Comparison of ENCODE assay signal across 32 cellular contexts in genomic region chr4:55083771-55084170, GRCh38. TPM values are rescaled to one million over a fixed set of nuclear protein-coding genes. Genes with fewer than 3 reads are reported as not detected.
"Had no signal": no experiment of that assay in that cellular context is flagged by ENCODE, and none has a peak within 500 bp of the region (broad histone marks: within the 10 kb centered on the region; RNA-seq: fewer than 3 reads in every experiment).

No MANE protein-coding gene starts in this region.

- H3K36me3 Mint-ChIP-seq: activated naive CD4-positive, alpha-beta T cell treated with anti-CD3 and anti-CD28 coated beads, Interleukin-2, amount 10 ng/mL, durations not matched to agents 7 days and 5 days; activated naive CD4-positive, alpha-beta T cell treated with anti-CD3 and anti-CD28 coated beads, Interleukin-2, amount 50 U/mL, for 72 hours; activated naive CD8-positive, alpha-beta T cell treated with anti-CD3 and anti-CD28 coated beads, Interleukin-2, amount 10 ng/mL, durations not matched to agents 7 days and 5 days had no signal

- H3K27ac Mint-ChIP-seq: activated CD4-positive, alpha-beta memory T cell treated with anti-CD3 and anti-CD28 coated beads, Interleukin-2, amount 10 ng/mL, durations not matched to agents 7 days and 5 days; activated CD4-positive, alpha-beta T cell treated with anti-CD3 and anti-CD28 coated beads, Interleukin-2, amount 10 ng/mL, durations not matched to agents 7 days and 5 days; activated naive CD4-positive, alpha-beta T cell treated with anti-CD3 and anti-CD28 coated beads, Interleukin-2, amount 10 ng/mL, durations not matched to agents 7 days and 5 days; activated naive CD4-positive, alpha-beta T cell treated with anti-CD3 and anti-CD28 coated beads, Interleukin-2, amount 50 U/mL, for 72 hours; activated naive CD8-positive, alpha-beta T cell treated with anti-CD3 and anti-CD28 coated beads, Interleukin-2, amount 10 ng/mL, durations not matched to agents 7 days and 5 days; activated T-cell treated with anti-CD3 and anti-CD28 coated beads, Interleukin-2, amount 50 U/mL, for 24 hours; activated T-cell treated with anti-CD3 and anti-CD28 coated beads, Interleukin-2, amount 50 U/mL, for 72 hours; endodermal cell; T-helper 17 cell; T-helper 2 cell treated with Interferon-gamma antibody and Interleukin-4, amounts not matched to agents 5 μg/mL and 100 μg/mL, for 36 hours; WTC11 had no signal

- DNase-seq: activated CD4-positive, alpha-beta memory T cell treated with anti-CD3 and anti-CD28 coated beads, Interleukin-2, amount 10 ng/mL, durations not matched to agents 7 days and 5 days; activated CD4-positive, alpha-beta T cell treated with anti-CD3 and anti-CD28 coated beads for 1 hour; activated CD4-positive, alpha-beta T cell treated with anti-CD3 and anti-CD28 coated beads for 4 hours; activated CD4-positive, alpha-beta T cell treated with anti-CD3 and anti-CD28 coated beads, Interleukin-2, amount 10 ng/mL, durations not matched to agents 7 days and 5 days; activated CD4-positive, alpha-beta T cell treated with anti-CD3 and anti-CD28 coated beads, Interleukin-2, amount 50 U/mL, for 4 hours; activated CD8-positive, alpha-beta memory T cell treated with anti-CD3 and anti-CD28 coated beads, Interleukin-2, amount 50 U/mL, for 48 hours; activated gamma-delta T cell; activated naive CD4-positive, alpha-beta T cell; activated naive CD4-positive, alpha-beta T cell treated with anti-CD3 and anti-CD28 coated beads, Interleukin-2, amount 10 ng/mL, durations not matched to agents 7 days and 5 days; activated naive CD8-positive, alpha-beta T cell treated with anti-CD3 and anti-CD28 coated beads, Interleukin-2, amount 10 ng/mL, durations not matched to agents 7 days and 5 days; activated T-cell treated with anti-CD3 and anti-CD28 coated beads for 4 hours; activated T-cell treated with anti-CD3 and anti-CD28 coated beads, Interleukin-2, amount 50 U/mL, for 24 hours; activated T-cell treated with anti-CD3 and anti-CD28 coated beads, Interleukin-2, amount 50 U/mL, for 72 hours; amniotic stem cell; anterior cingulate cortex; brain microvascular endothelial cell; central memory CD4-positive, alpha-beta T cell; cerebellar nuclear complex; colonic mucosa; dorsolateral prefrontal cortex; effector memory CD4-positive, alpha-beta T cell; endodermal cell; foreskin fibroblast; head of caudate nucleus; T-helper 1 cell; T-helper 17 cell; T1000 had no signal

- H3K4me3 ChIP-seq: colonic mucosa, dorsolateral prefrontal cortex had no signal

- H3K4me3 Mint-ChIP-seq: activated CD4-positive, alpha-beta memory T cell treated with anti-CD3 and anti-CD28 coated beads, Interleukin-2, amount 10 ng/mL, durations not matched to agents 7 days and 5 days; activated CD4-positive, alpha-beta T cell treated with anti-CD3 and anti-CD28 coated beads, Interleukin-2, amount 10 ng/mL, durations not matched to agents 7 days and 5 days; activated naive CD4-positive, alpha-beta T cell treated with anti-CD3 and anti-CD28 coated beads, Interleukin-2, amount 10 ng/mL, durations not matched to agents 7 days and 5 days; activated naive CD8-positive, alpha-beta T cell treated with anti-CD3 and anti-CD28 coated beads, Interleukin-2, amount 10 ng/mL, durations not matched to agents 7 days and 5 days; activated T-cell treated with anti-CD3 and anti-CD28 coated beads, Interleukin-2, amount 50 U/mL, for 24 hours; activated T-cell treated with anti-CD3 and anti-CD28 coated beads, Interleukin-2, amount 50 U/mL, for 72 hours; endodermal cell; T-helper 17 cell; T-helper 2 cell treated with Interferon-gamma antibody and Interleukin-4, amounts not matched to agents 5 μg/mL and 100 μg/mL, for 36 hours; WTC11 had no signal

- H3K27me3 Mint-ChIP-seq: activated CD4-positive, alpha-beta memory T cell treated with anti-CD3 and anti-CD28 coated beads, Interleukin-2, amount 10 ng/mL, durations not matched to agents 7 days and 5 days; activated naive CD8-positive, alpha-beta T cell treated with anti-CD3 and anti-CD28 coated beads, Interleukin-2, amount 10 ng/mL, durations not matched to agents 7 days and 5 days had no signal

- H3K27ac ChIP-seq: brain microvascular endothelial cell, colonic mucosa, epithelial cell of prostate, VCaP had no signal

- H3K27me3 ChIP-seq: brain microvascular endothelial cell, colonic mucosa had no signal

- H3K9me3 Mint-ChIP-seq: activated CD4-positive, alpha-beta memory T cell treated with anti-CD3 and anti-CD28 coated beads, Interleukin-2, amount 10 ng/mL, durations not matched to agents 7 days and 5 days; activated CD4-positive, alpha-beta T cell treated with anti-CD3 and anti-CD28 coated beads, Interleukin-2, amount 10 ng/mL, durations not matched to agents 7 days and 5 days; activated naive CD4-positive, alpha-beta T cell treated with anti-CD3 and anti-CD28 coated beads, Interleukin-2, amount 10 ng/mL, durations not matched to agents 7 days and 5 days; activated naive CD4-positive, alpha-beta T cell treated with anti-CD3 and anti-CD28 coated beads, Interleukin-2, amount 50 U/mL, for 72 hours; activated naive CD8-positive, alpha-beta T cell treated with anti-CD3 and anti-CD28 coated beads, Interleukin-2, amount 10 ng/mL, durations not matched to agents 7 days and 5 days; activated T-cell treated with anti-CD3 and anti-CD28 coated beads, Interleukin-2, amount 50 U/mL, for 24 hours; activated T-cell treated with anti-CD3 and anti-CD28 coated beads, Interleukin-2, amount 50 U/mL, for 72 hours; endodermal cell; T-helper 2 cell treated with Interferon-gamma antibody and Interleukin-4, amounts not matched to agents 5 μg/mL and 100 μg/mL, for 36 hours; WTC11 had no signal

- H3K4me1 Mint-ChIP-seq: activated CD4-positive, alpha-beta memory T cell treated with anti-CD3 and anti-CD28 coated beads, Interleukin-2, amount 10 ng/mL, durations not matched to agents 7 days and 5 days; activated CD4-positive, alpha-beta T cell treated with anti-CD3 and anti-CD28 coated beads, Interleukin-2, amount 10 ng/mL, durations not matched to agents 7 days and 5 days; activated naive CD4-positive, alpha-beta T cell treated with anti-CD3 and anti-CD28 coated beads, Interleukin-2, amount 10 ng/mL, durations not matched to agents 7 days and 5 days; activated naive CD8-positive, alpha-beta T cell treated with anti-CD3 and anti-CD28 coated beads, Interleukin-2, amount 10 ng/mL, durations not matched to agents 7 days and 5 days; T-helper 17 cell had no signal

- H3K4me1 ChIP-seq: colonic mucosa had no signal

- H3K9me3 ChIP-seq: colonic mucosa had no signal

- ATAC-seq: activated naive CD4-positive, alpha-beta T cell treated with anti-CD3 and anti-CD28 coated beads, Interleukin-2, amount 50 U/mL, for 72 hours; activated T-cell treated with anti-CD3 and anti-CD28 coated beads, Interleukin-2, amount 50 U/mL, for 72 hours; T-helper 17 cell; WTC11 had no signal

- H3K36me3 ChIP-seq: brain microvascular endothelial cell, colonic mucosa had no signal

RNA-seq across cellular contexts. Expression of gene KDR, which starts 41.6 kb away (rescaled TPM):
- total RNA-seq: activated CD4-positive, alpha-beta memory T cell treated with anti-CD3 and anti-CD28 coated beads, Interleukin-2, amount 10 ng/mL, durations not matched to agents 7 days and 5 days; activated CD4-positive, alpha-beta T cell treated with anti-CD3 and anti-CD28 coated beads, Interleukin-2, amount 10 ng/mL, durations not matched to agents 7 days and 5 days; activated naive CD4-positive, alpha-beta T cell treated with anti-CD3 and anti-CD28 coated beads, Interleukin-2, amount 50 U/mL, for 72 hours; activated naive CD8-positive, alpha-beta T cell treated with anti-CD3 and anti-CD28 coated beads, Interleukin-2, amount 10 ng/mL, durations not matched to agents 7 days and 5 days; activated T-cell treated with anti-CD3 and anti-CD28 coated beads, Interleukin-2, amount 50 U/mL, for 72 hours; T-helper 17 cell had no signal
